In genomic region chr10:13282348-13282747, GRCh38 we compare ENCODE assay signal across 2 cellular contexts. TPM values are rescaled to one million over a fixed set of nuclear protein-coding genes. Genes with fewer than 3 reads are reported as not detected.
"Had no signal": no experiment of that assay in that cellular context is flagged by ENCODE, and none has a peak within 500 bp of the region (broad histone marks: within the 10 kb centered on the region; RNA-seq: fewer than 3 reads in every experiment).

No MANE protein-coding gene starts in this region.

RNA-seq across cellular contexts. Expression of gene UCMA, which starts 48.2 kb away (rescaled TPM):
- total RNA-seq: G401, GM12878 had no signal
